In the genomic region with DNA sequence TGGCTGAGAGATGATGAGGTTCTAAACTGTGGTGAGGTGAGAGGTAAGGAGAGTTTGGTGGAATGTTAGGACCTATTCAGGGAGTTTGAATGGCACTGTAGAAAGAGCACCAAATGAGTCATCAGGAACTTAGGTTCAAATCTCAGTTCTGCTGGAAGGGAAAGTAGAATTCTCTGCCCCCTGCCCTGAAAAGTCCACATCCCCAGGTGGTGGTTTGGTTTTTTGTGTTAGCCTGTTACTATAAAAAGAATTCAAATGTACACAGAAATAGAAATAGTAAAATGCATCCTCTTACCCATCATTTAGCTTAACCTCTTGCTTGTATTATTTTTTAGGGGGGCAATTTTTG, we compare ENCODE assay signal across 17 cellular contexts. TPM values are rescaled to one million over a fixed set of nuclear protein-coding genes. Genes with fewer than 3 reads are reported as not detected.
DNase-seq lines count a peak whose midpoint lies in the region; ATAC-seq lines count a peak whose summit lies in the region.
"Had no signal": no experiment of that assay in that cellular context is flagged by ENCODE, and none has a peak within 500 bp of the region (broad histone marks: within the 10 kb centered on the region; RNA-seq: fewer than 3 reads in every experiment).

No MANE protein-coding gene starts in this region.

- in situ Hi-C loops in G401 (cut with HindIII; ENCODE audit: low sequenced_read_pairs): no loop called here

- peaks cover 0 to 10% of the 10 kb centered on the region in 2 donors for H3K36me3 Mint-ChIP-seq in naive B cell
- H3K36me3 Mint-ChIP-seq: CD8-positive, alpha-beta T cell had no signal

- H3K4me3 Mint-ChIP-seq in naive B cell: peak overlapping the region in 7 of 8 donors; percentile 3 to 83 (median 53)
- H3K4me3 Mint-ChIP-seq: CD8-positive, alpha-beta T cell had no signal

- no peaks in the 10 kb centered on the region for H3K9me3 Mint-ChIP-seq in naive B cell
- H3K9me3 Mint-ChIP-seq: CD8-positive, alpha-beta T cell had no signal

- H3K27me3 Mint-ChIP-seq in naive B cell: peaks cover 0 to 11% (median 9%) of the 10 kb centered on the region in 3 donors

- peak overlapping the region in 5 of 6 donors; percentile 3 to 80 (median 49) for H3K27ac Mint-ChIP-seq in naive B cell
- H3K27ac Mint-ChIP-seq: CD8-positive, alpha-beta T cell had no signal

- ATAC-seq in GM18907 (IDR thresholded peaks at IDR 0.05; ENCODE audit: unreplicated experiment): peak; percentile 59
- ATAC-seq in GM21723 (IDR thresholded peaks at IDR 0.05; ENCODE audit: unreplicated experiment): peak; percentile 68
- ATAC-seq in HG03196 (IDR thresholded peaks at IDR 0.05; ENCODE audit: unreplicated experiment): peak; percentile 57
- no peak for ATAC-seq in naive B cell (ENCODE audit: low read depth in 2 of 2)
- no peak for ATAC-seq in HG03521 (IDR thresholded peaks at IDR 0.05; ENCODE audit: unreplicated experiment)
- ATAC-seq: CD8-positive, alpha-beta T cell; gastrocnemius medialis; HCT116 had no signal

- no peak for DNase-seq in naive B cell
- no peak for DNase-seq in dermis blood vessel endothelial cell
- no peak for DNase-seq in activated effector memory CD4-positive, alpha-beta T cell treated with Interleukin-2 at 50 U/mL for 16 hours
- DNase-seq in G401 (ENCODE audit: low spot score): no peak
- DNase-seq: adrenal gland; CD8-positive, alpha-beta T cell; gastrocnemius medialis; RPMI8226; stimulated activated CD4-positive, alpha-beta T cell treated with anti-CD3 and anti-CD28 coated beads, Interleukin-12 subunit alpha, Interleukin-12 subunit beta, amount 100 ng/mL, for 4 hours; T1000 had no signal

- peaks cover 54 to 77% (median 54%) of the 10 kb centered on the region in 3 donors for H3K4me1 Mint-ChIP-seq in naive B cell

RNA-seq across cellular contexts. Expression of gene PPFIBP2, which starts 20.2 kb away (rescaled TPM):
- polyA plus RNA-seq in naive B cell (ENCODE audit: low read depth in 6 of 6): 10 to 100 TPM in 2 of 6 donors, 1 to 10 TPM in 4; 3.7 to 13.3 (median 7.4) TPM
- 2.2 and 3.2 TPM in 2 replicates for total RNA-seq in dermis blood vessel endothelial cell
- 12.4 and 24.2 TPM in 2 replicates for total RNA-seq in G401 (2014; rRNA removed; shearing (Covaris generic))
- polyA plus RNA-seq: neural cell had no signal

RNA-seq across cellular contexts. Expression of gene OLFML1, which starts 48.7 kb away (rescaled TPM):
- polyA plus RNA-seq in naive B cell (ENCODE audit: low read depth in 6 of 6): 1 to 10 TPM in 4 of 6 donors, under 1 TPM in 2; 0.81 to 4.6 (median 1.6) TPM
- total RNA-seq in dermis blood vessel endothelial cell: 0.65 TPM in 1 of 2 replicates, not detected in the other
- total RNA-seq in G401 (2014; rRNA removed; shearing (Covaris generic)): 39.3 and 54.5 TPM in 2 replicates
- total RNA-seq: activated CD8-positive, alpha-beta memory T cell treated with anti-CD3 and anti-CD28 coated beads for 36 hours; CD8-positive, alpha-beta T cell had no signal
- polyA plus RNA-seq: neural cell had no signal

Comparison
In these comparisons a context has a peak if more than half of its experiments do, and no peak if none do; other contexts are left out.
1. ATAC-seq: peak in GM18907 (single experiment), GM21723 (single experiment) and HG03196 (single experiment); none in naive B cell (0 of 2) and HG03521 (single experiment).
2. RNA of gene OLFML1, which starts 48.7 kb away (total RNA-seq): 39.3 to 54.5 TPM in G401; 0.65 TPM in dermis blood vessel endothelial cell; every median in the first group is over 10 times any median in the second.